In genomic region chr6:73455865-73456629, GRCh38 we compare ENCODE assay signal across 11 cellular contexts. TPM values are rescaled to one million over a fixed set of nuclear protein-coding genes. Genes with fewer than 3 reads are reported as not detected.
A peak's percentile ranks its signal among the peaks of the same experiment; 100 is the strongest.
DNase-seq lines count a peak whose midpoint lies in the region; ATAC-seq and TF ChIP-seq lines count a peak whose summit lies in the region.
"Had no signal": no experiment of that assay in that cellular context is flagged by ENCODE, and none has a peak within 500 bp of the region (broad histone marks: within the 10 kb centered on the region; RNA-seq: fewer than 3 reads in every experiment).

No MANE protein-coding gene starts in this region.

- no peaks in the 10 kb centered on the region for H3K27me3 Mint-ChIP-seq in activated CD4-positive, alpha-beta T cell treated with anti-CD3 and anti-CD28 coated beads, Interleukin-2, amount 10 ng/mL, durations not matched to agents 7 days and 5 days

- CTCF ChIA-PET in activated CD4-positive, alpha-beta T cell treated with anti-CD3 and anti-CD28 coated beads, Interleukin-2, amount 10 ng/mL, durations not matched to agents 7 days and 5 days (lab: Charles Lee) = interaction anchor here (0.7 to 1.0 kb wide), 2 partner anchors 46 to 189 kb away, joined by 3 to 4 read pairs; no protein-coding TSS in a partner anchor

- no peaks in the 10 kb centered on the region for H3K9me3 Mint-ChIP-seq in activated CD4-positive, alpha-beta T cell treated with anti-CD3 and anti-CD28 coated beads, Interleukin-2, amount 10 ng/mL, durations not matched to agents 7 days and 5 days

- H3K27ac Mint-ChIP-seq in activated CD4-positive, alpha-beta T cell treated with anti-CD3 and anti-CD28 coated beads, Interleukin-2, amount 10 ng/mL, durations not matched to agents 7 days and 5 days = peak overlapping the region; percentile 34

- no peak for TF ChIP-seq CTCF in neutrophil (IDR thresholded peaks at IDR 0.05)

- H3K36me3 Mint-ChIP-seq in activated CD4-positive, alpha-beta T cell treated with anti-CD3 and anti-CD28 coated beads, Interleukin-2, amount 10 ng/mL, durations not matched to agents 7 days and 5 days (ENCODE audit: low read depth) = peaks cover 6% of the 10 kb centered on the region

- POLR2A ChIA-PET in activated CD4-positive, alpha-beta T cell treated with anti-CD3 and anti-CD28 coated beads, Interleukin-2, amount 10 ng/mL, durations not matched to agents 7 days and 5 days (lab: Charles Lee) = no interaction called here

- no peaks in the 10 kb centered on the region for H3K9me3 ChIP-seq in neutrophil
- H3K9me3 ChIP-seq: suprapubic skin had no signal

- ATAC-seq in HG03135 (IDR thresholded peaks at IDR 0.05; ENCODE audit: unreplicated experiment) = no peak
- ATAC-seq: HCT116 had no signal

- H3K27ac ChIP-seq in neutrophil = peak overlapping the region; percentile 84
- H3K27ac ChIP-seq: suprapubic skin had no signal

- no peak overlapping the region for H3K4me3 Mint-ChIP-seq in activated CD4-positive, alpha-beta T cell treated with anti-CD3 and anti-CD28 coated beads, Interleukin-2, amount 10 ng/mL, durations not matched to agents 7 days and 5 days

- H3K27me3 ChIP-seq in neutrophil = no peaks in the 10 kb centered on the region
- H3K27me3 ChIP-seq: suprapubic skin had no signal

- H3K36me3 ChIP-seq in neutrophil = no peaks in the 10 kb centered on the region
- H3K36me3 ChIP-seq: suprapubic skin had no signal

- peak overlapping the region; percentile 6 to 42 for H3K4me3 ChIP-seq in neutrophil (ENCODE audit: low read depth in 1 of 2, low read length in 1 of 2)
- H3K4me3 ChIP-seq: suprapubic skin had no signal

- H3K4me1 ChIP-seq in neutrophil (ENCODE audit: control insufficient read depth in 1 of 2, insufficient read depth in 1 of 2, low read depth in 1 of 2, low read length in 1 of 2) = peaks cover 48 to 56% of the 10 kb centered on the region in 2 experiments

- DNase-seq in activated CD4-positive, alpha-beta T cell treated with anti-CD3 and anti-CD28 coated beads, Interleukin-2, amount 10 ng/mL, durations not matched to agents 7 days and 5 days = no peak
- no peak for DNase-seq in activated CD4-positive, alpha-beta T cell treated with anti-CD3 and anti-CD28 coated beads for 1 hour
- DNase-seq in NOMO-1 (lab: John Stamatoyannopoulos, UW; ENCODE audit: unreplicated experiment in 2 of 2) (peak; percentile 89 to 98), amniotic epithelial cell (ENCODE audit: low read depth) (peak; percentile 92), midbrain (lab: John Stamatoyannopoulos, UW) (no peak), superior temporal gyrus (ENCODE audit: extremely low spot score) (no peak)
- DNase-seq: NK-92 treated with Interleukin-12 subunit alpha and Interleukin-12 subunit beta, amount 100 ng/mL, for 24 hours had no signal

- H3K4me1 Mint-ChIP-seq in activated CD4-positive, alpha-beta T cell treated with anti-CD3 and anti-CD28 coated beads, Interleukin-2, amount 10 ng/mL, durations not matched to agents 7 days and 5 days = peaks cover 54% of the 10 kb centered on the region

RNA-seq across cellular contexts. Expression of gene CGAS, which starts 4.0 kb away (rescaled TPM):
- 10 to 100 TPM; 27.9 TPM for total RNA-seq in activated CD4-positive, alpha-beta T cell treated with anti-CD3 and anti-CD28 coated beads, Interleukin-2, amount 10 ng/mL, durations not matched to agents 7 days and 5 days

RNA-seq across cellular contexts. Expression of gene MTO1, which starts 5.5 kb away (rescaled TPM):
- total RNA-seq in activated CD4-positive, alpha-beta T cell treated with anti-CD3 and anti-CD28 coated beads, Interleukin-2, amount 10 ng/mL, durations not matched to agents 7 days and 5 days = 10 to 100 TPM; 50.9 to 59.6 TPM

Comparison
In these comparisons a context has a peak if more than half of its experiments do, and no peak if none do; other contexts are left out.
1. DNase-seq: peak in NOMO-1 (2 of 2) and amniotic epithelial cell (single experiment); none in activated CD4-positive, alpha-beta T cell treated with anti-CD3 and anti-CD28 coated beads, Interleukin-2, amount 10 ng/mL, durations not matched to agents 7 days and 5 days (single experiment), activated CD4-positive, alpha-beta T cell treated with anti-CD3 and anti-CD28 coated beads for 1 hour (single experiment), midbrain (single experiment) and superior temporal gyrus (single experiment).